Comparison of ENCODE assay signal across 11 cellular contexts in genomic region chr6:34272022-34272926, GRCh38. TPM values are rescaled to one million over a fixed set of nuclear protein-coding genes. Genes with fewer than 3 reads are reported as not detected.
DNase-seq lines count a peak whose midpoint lies in the region; ATAC-seq and TF ChIP-seq lines count a peak whose summit lies in the region.
"Had no signal": no experiment of that assay in that cellular context is flagged by ENCODE, and none has a peak within 500 bp of the region (broad histone marks: within the 10 kb centered on the region; RNA-seq: fewer than 3 reads in every experiment).

No MANE protein-coding gene starts in this region.

- H3K4me1 ChIP-seq in parathyroid adenoma: peaks cover 7% of the 10 kb centered on the region

- peaks cover 4% of the 10 kb centered on the region for H3K36me3 Mint-ChIP-seq in glutamatergic neuron (ENCODE audit: unreplicated experiment)

- H3K27me3 Mint-ChIP-seq in glutamatergic neuron (ENCODE audit: unreplicated experiment): peaks cover 2% of the 10 kb centered on the region
- H3K27me3 Mint-ChIP-seq: effector memory CD8-positive, alpha-beta T cell had no signal

- H3K4me2 ChIP-seq in parathyroid adenoma (ENCODE audit: low read length): no peak overlapping the region

- H3K27me3 ChIP-seq in GM06990 (replicated peaks; ENCODE audit: control insufficient read depth, insufficient read depth, low read length) (no peaks in the 10 kb centered on the region), parathyroid adenoma (ENCODE audit: control insufficient read depth, insufficient read depth, low read length) (no peaks in the 10 kb centered on the region)

- ATAC-seq in GM19328 (IDR thresholded peaks at IDR 0.05; ENCODE audit: unreplicated experiment): no peak
- ATAC-seq: effector memory CD8-positive, alpha-beta T cell had no signal

- H3K4me1 Mint-ChIP-seq in glutamatergic neuron (ENCODE audit: low read depth, unreplicated experiment): peaks cover 5% of the 10 kb centered on the region

- H3K9me3 ChIP-seq in parathyroid adenoma (ENCODE audit: control insufficient read depth, low read length): no peaks in the 10 kb centered on the region

- no peak overlapping the region for H3K27ac Mint-ChIP-seq in glutamatergic neuron (ENCODE audit: unreplicated experiment)

- H3K36me3 ChIP-seq in GM06990 (ENCODE audit: control insufficient read depth, insufficient read depth, low read length) (no peaks in the 10 kb centered on the region), parathyroid adenoma (ENCODE audit: control insufficient read depth, insufficient read depth, low read length) (no peaks in the 10 kb centered on the region)

- no peaks in the 10 kb centered on the region for H3K79me2 ChIP-seq in parathyroid adenoma

- H3K9ac ChIP-seq in parathyroid adenoma: peak overlapping the region; percentile 11

- no peak overlapping the region for H3K27ac ChIP-seq in parathyroid adenoma

- peak; percentile 9 for TF ChIP-seq CTCF in GM06990 (IDR thresholded peaks at IDR 0.05; ENCODE audit: insufficient read depth, low read length, poor library complexity, severe bottlenecking)
- peak; percentile 13 for TF ChIP-seq CTCF in glutamatergic neuron (IDR thresholded peaks at IDR 0.05; ENCODE audit: partially characterized antibody, unreplicated experiment)
- TF ChIP-seq CTCF in parathyroid adenoma (IDR thresholded peaks at IDR 0.05): no peak

- H2AFZ ChIP-seq in parathyroid adenoma: no peak overlapping the region

- H3K4me3 Mint-ChIP-seq in glutamatergic neuron (ENCODE audit: unreplicated experiment): no peak overlapping the region
- H3K4me3 Mint-ChIP-seq: effector memory CD8-positive, alpha-beta T cell had no signal

- no peak overlapping the region for H3K4me3 ChIP-seq in GM06990 (replicated peaks; ENCODE audit: low read depth, low read length)
- no peak overlapping the region for H3K4me3 ChIP-seq in parathyroid adenoma (ENCODE audit: low read depth, low read length)

- DNase-seq in GM06990 (ENCODE audit: extremely low read depth, insufficient read length) (no peak), NOMO-1 treated with DMSO at 0.1 percent for 48 hours (lab: John Stamatoyannopoulos, UW; ENCODE audit: unreplicated experiment) (peak; percentile 60), glutamatergic neuron (no peak), HT-29 (ENCODE audit: low spot score) (no peak)
- DNase-seq in activated effector memory CD4-positive, alpha-beta T cell treated with anti-CD3 and anti-CD28 coated beads, Interleukin-2, amount 50 U/mL, for 16 hours: no peak
- no peak for DNase-seq in activated CD4-positive, alpha-beta T cell treated with anti-CD3 and anti-CD28 coated beads, Interleukin-2, amount 50 U/mL, for 1 hour
- DNase-seq: effector memory CD8-positive, alpha-beta T cell; NCI-H146; T1000 had no signal

- H3K9me3 Mint-ChIP-seq in glutamatergic neuron (ENCODE audit: unreplicated experiment): no peaks in the 10 kb centered on the region
- H3K9me3 Mint-ChIP-seq: effector memory CD8-positive, alpha-beta T cell had no signal

RNA-seq across cellular contexts. Expression of gene SMIM29, which starts 23.5 kb away (rescaled TPM):
- total RNA-seq in glutamatergic neuron (ENCODE audit: unreplicated experiment): 54.7 TPM
- 25.2 and 26.8 TPM in 2 replicates for total RNA-seq in HT-29 (2014; rRNA removed; shearing (Covaris generic))

RNA-seq across cellular contexts. Expression of gene HMGA1, which starts 35.6 kb away (rescaled TPM):
- total RNA-seq in glutamatergic neuron (ENCODE audit: unreplicated experiment): 322 TPM
- 1,158 and 1,171 TPM in 2 replicates for total RNA-seq in HT-29 (2014; rRNA removed; shearing (Covaris generic))
